Comparison of ENCODE assay signal across 8 cellular contexts in genomic region chr11:66744485-66745355, GRCh38. TPM values are rescaled to one million over a fixed set of nuclear protein-coding genes. Genes with fewer than 3 reads are reported as not detected.
DNase-seq lines count a peak whose midpoint lies in the region; ATAC-seq and TF ChIP-seq lines count a peak whose summit lies in the region.

No MANE protein-coding gene starts in this region.

- TF ChIP-seq CTCF in AG10803 (conservative IDR thresholded peaks at IDR 0.05; ENCODE audit: low read length) (no peak), colonic mucosa (IDR thresholded peaks at IDR 0.05) (no peak)

- H3K27me3 ChIP-seq in colonic mucosa, result no peaks in the 10 kb centered on the region

- H3K9me3 ChIP-seq in colonic mucosa, result no peaks in the 10 kb centered on the region

- ATAC-seq in HG03432 (IDR thresholded peaks at IDR 0.05; ENCODE audit: unreplicated experiment), result peak; percentile 80

- H3K9ac ChIP-seq in colonic mucosa (ENCODE audit: low read depth in 2 of 2, low read length in 2 of 2), result peak overlapping the region; percentile 84 to 87

- DNase-seq in AG10803 (ENCODE audit: low read depth) (peak; percentile 44), NCI-H510A treated with DMSO at 0.1 percent for 48 hours (lab: John Stamatoyannopoulos, UW) (peak; percentile 84), colonic mucosa (peak; percentile 89), left kidney (ENCODE audit: low read depth, low spot score) (peak; percentile 93)
- DNase-seq in activated CD4-positive, alpha-beta T cell treated with anti-CD3 and anti-CD28 coated beads for 48 hours, result peak; percentile 90
- DNase-seq in stimulated activated CD4-positive, alpha-beta T cell treated with anti-CD3 and anti-CD28 coated beads, Interleukin-2, amount 100 ng/mL, for 24 hours, result peak; percentile 87 to 90

- no peaks in the 10 kb centered on the region for H3K4me1 ChIP-seq in colonic mucosa

- TF ChIP-seq POLR2A in GM19099 (IDR thresholded peaks at IDR 0.05; ENCODE audit: extremely low read depth, insufficient read length, low read depth), result peak; percentile 80

- H3K27ac ChIP-seq in colonic mucosa, result peak overlapping the region; percentile 81

- H3K36me3 ChIP-seq in colonic mucosa, result no peaks in the 10 kb centered on the region

- intact Hi-C loops in colonic mucosa (cut with DNase I), result no loop called here

- peak overlapping the region; percentile 92 for H3K4me3 ChIP-seq in AG10803 (ENCODE audit: low read length)
- H3K4me3 ChIP-seq in colonic mucosa, result peak overlapping the region; percentile 56

RNA-seq across cellular contexts. Expression of gene SPTBN2, which starts 15.7 kb away (rescaled TPM):
- 1 to 10 TPM; 3.7 to 7.1 TPM for total RNA-seq in colonic mucosa

Comparison
In these comparisons a context has a peak if more than half of its experiments do, and no peak if none do; other contexts are left out.
1. Peak in every context shown above with its lines: DNase-seq, ATAC-seq, H3K4me3 ChIP-seq and H3K27ac ChIP-seq.